ENCODE assay signal across 1 cellular context in genomic region chr7:76358478-76359110, GRCh38.
TF ChIP-seq lines count a peak whose summit lies in the region.

Gene YWHAG, minus strand, starts transcription at chr7:76358991. Its CDS starts 183 bp downstream, at chr7:76358808.

TF ChIP-seq in HepG2, 621 proteins besides CTCF, POLR2A, EP300 and RAD21 (continued from another document and continues in another):
- TF ChIP-seq, protein P1, sequence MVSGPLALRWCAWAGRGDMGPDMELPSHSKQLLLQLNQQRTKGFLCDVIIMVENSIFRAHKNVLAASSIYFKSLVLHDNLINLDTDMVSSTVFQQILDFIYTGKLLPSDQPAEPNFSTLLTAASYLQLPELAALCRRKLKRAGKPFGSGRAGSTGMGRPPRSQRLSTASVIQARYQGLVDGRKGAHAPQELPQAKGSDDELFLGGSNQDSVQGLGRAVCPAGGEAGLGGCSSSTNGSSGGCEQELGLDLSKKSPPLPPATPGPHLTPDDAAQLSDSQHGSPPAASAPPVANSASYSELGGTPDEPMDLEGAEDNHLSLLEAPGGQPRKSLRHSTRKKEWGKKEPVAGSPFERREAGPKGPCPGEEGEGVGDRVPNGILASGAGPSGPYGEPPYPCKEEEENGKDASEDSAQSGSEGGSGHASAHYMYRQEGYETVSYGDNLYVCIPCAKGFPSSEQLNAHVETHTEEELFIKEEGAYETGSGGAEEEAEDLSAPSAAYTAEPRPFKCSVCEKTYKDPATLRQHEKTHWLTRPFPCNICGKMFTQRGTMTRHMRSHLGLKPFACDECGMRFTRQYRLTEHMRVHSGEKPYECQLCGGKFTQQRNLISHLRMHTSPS (CRISPR knock-in tag; IDR thresholded peaks at IDR 0.05; ENCODE audit: low read depth) = no peak; the same call in 1 of the 2 replicates
- TF ChIP-seq ZNF768 (CRISPR knock-in tag; IDR thresholded peaks at IDR 0.05) = peak; percentile 78; the same call in 1 of the 2 replicates
- TF ChIP-seq U2AF1 (optimal IDR thresholded peaks at IDR 0.05; ENCODE audit: low read depth, low read length) = no peak
- TF ChIP-seq ZBTB42 (CRISPR knock-in tag; IDR thresholded peaks at IDR 0.05) = peak; percentile 38; the same call in 1 of the 2 replicates
- TF ChIP-seq MIXL1 (CRISPR knock-in tag; IDR thresholded peaks at IDR 0.05) = peak; percentile 12; the same call in 1 of the 2 replicates
- TF ChIP-seq ZNF430 (CRISPR knock-in tag; IDR thresholded peaks at IDR 0.05) = 0 out of 2 replicates have a peak, but pooled peaks have one; percentile 58
- TF ChIP-seq IRF9 (CRISPR knock-in tag; IDR thresholded peaks at IDR 0.05; ENCODE audit: borderline replicate concordance) = peak; percentile 90
- no peak for TF ChIP-seq ZUFSP (CRISPR knock-in tag; IDR thresholded peaks at IDR 0.05; ENCODE audit: borderline replicate concordance)
- peak; percentile 42; the same call in 1 of the 2 replicates for TF ChIP-seq PAX8 (CRISPR knock-in tag; IDR thresholded peaks at IDR 0.05; ENCODE audit: borderline replicate concordance)
- no peak for TF ChIP-seq ZFYVE20 (CRISPR knock-in tag; IDR thresholded peaks at IDR 0.05; ENCODE audit: borderline replicate concordance, low read depth)
- TF ChIP-seq, protein P2, sequence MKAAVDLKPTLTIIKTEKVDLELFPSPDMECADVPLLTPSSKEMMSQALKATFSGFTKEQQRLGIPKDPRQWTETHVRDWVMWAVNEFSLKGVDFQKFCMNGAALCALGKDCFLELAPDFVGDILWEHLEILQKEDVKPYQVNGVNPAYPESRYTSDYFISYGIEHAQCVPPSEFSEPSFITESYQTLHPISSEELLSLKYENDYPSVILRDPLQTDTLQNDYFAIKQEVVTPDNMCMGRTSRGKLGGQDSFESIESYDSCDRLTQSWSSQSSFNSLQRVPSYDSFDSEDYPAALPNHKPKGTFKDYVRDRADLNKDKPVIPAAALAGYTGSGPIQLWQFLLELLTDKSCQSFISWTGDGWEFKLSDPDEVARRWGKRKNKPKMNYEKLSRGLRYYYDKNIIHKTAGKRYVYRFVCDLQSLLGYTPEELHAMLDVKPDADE (CRISPR knock-in tag; IDR thresholded peaks at IDR 0.05) = no peak
- peak; percentile 51; the same call in 1 of the 2 replicates for TF ChIP-seq ZKSCAN8 (CRISPR knock-in tag; IDR thresholded peaks at IDR 0.05; ENCODE audit: borderline replicate concordance)
- TF ChIP-seq TRIM24 (CRISPR knock-in tag; IDR thresholded peaks at IDR 0.05) = no peak
- no peak for TF ChIP-seq ZNF597 (CRISPR knock-in tag; IDR thresholded peaks at IDR 0.05)
- TF ChIP-seq, protein P3, sequence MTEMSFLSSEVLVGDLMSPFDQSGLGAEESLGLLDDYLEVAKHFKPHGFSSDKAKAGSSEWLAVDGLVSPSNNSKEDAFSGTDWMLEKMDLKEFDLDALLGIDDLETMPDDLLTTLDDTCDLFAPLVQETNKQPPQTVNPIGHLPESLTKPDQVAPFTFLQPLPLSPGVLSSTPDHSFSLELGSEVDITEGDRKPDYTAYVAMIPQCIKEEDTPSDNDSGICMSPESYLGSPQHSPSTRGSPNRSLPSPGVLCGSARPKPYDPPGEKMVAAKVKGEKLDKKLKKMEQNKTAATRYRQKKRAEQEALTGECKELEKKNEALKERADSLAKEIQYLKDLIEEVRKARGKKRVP (CRISPR knock-in tag; IDR thresholded peaks at IDR 0.05) = peak in 1 of 2 experiments; percentile 76; a peak in 2 of 4 replicates
- TF ChIP-seq MAZ (IDR thresholded peaks at IDR 0.05; ENCODE audit: borderline replicate concordance, low read depth, low read length) = no peak
- peak; percentile 83; the same call in 1 of the 2 replicates for TF ChIP-seq MAZ (CRISPR knock-in tag; IDR thresholded peaks at IDR 0.05; ENCODE audit: low read depth)
- TF ChIP-seq SP5 (CRISPR knock-in tag; IDR thresholded peaks at IDR 0.05; ENCODE audit: borderline replicate concordance, low read depth) = no peak; the same call in 1 of the 2 replicates
- no peak for TF ChIP-seq GFI1 (CRISPR knock-in tag; IDR thresholded peaks at IDR 0.05; ENCODE audit: borderline replicate concordance)
- TF ChIP-seq, protein P4, sequence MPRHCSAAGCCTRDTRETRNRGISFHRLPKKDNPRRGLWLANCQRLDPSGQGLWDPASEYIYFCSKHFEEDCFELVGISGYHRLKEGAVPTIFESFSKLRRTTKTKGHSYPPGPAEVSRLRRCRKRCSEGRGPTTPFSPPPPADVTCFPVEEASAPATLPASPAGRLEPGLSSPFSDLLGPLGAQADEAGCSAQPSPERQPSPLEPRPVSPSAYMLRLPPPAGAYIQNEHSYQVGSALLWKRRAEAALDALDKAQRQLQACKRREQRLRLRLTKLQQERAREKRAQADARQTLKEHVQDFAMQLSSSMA (CRISPR knock-in tag; IDR thresholded peaks at IDR 0.05) = no peak
- peak; percentile 59; the same call in 1 of the 2 replicates for TF ChIP-seq ZNF501 (CRISPR knock-in tag; IDR thresholded peaks at IDR 0.05)
- no peak for TF ChIP-seq ZNF260 (CRISPR knock-in tag; IDR thresholded peaks at IDR 0.05; ENCODE audit: borderline replicate concordance, low read depth)
- no peak for TF ChIP-seq ZNF10 (CRISPR knock-in tag; IDR thresholded peaks at IDR 0.05; ENCODE audit: borderline replicate concordance, low read depth)
- peak; percentile 72; the same call in 1 of the 2 replicates for TF ChIP-seq NFKB2 (CRISPR knock-in tag; IDR thresholded peaks at IDR 0.05; ENCODE audit: borderline replicate concordance)
- TF ChIP-seq ZNF431 (CRISPR knock-in tag; IDR thresholded peaks at IDR 0.05; ENCODE audit: borderline replicate concordance, low read depth) = peak; percentile 93; the same call in 1 of the 2 replicates
- TF ChIP-seq ZSCAN31 (CRISPR knock-in tag; IDR thresholded peaks at IDR 0.05; ENCODE audit: low read depth) = peak; percentile 82
- peak; percentile 58; the same call in 1 of the 2 replicates for TF ChIP-seq RFXANK (CRISPR knock-in tag; IDR thresholded peaks at IDR 0.05)
- TF ChIP-seq MTF1 (CRISPR knock-in tag; IDR thresholded peaks at IDR 0.05) = 0 out of 2 replicates have a peak, but pooled peaks have one; percentile 25
- peak; percentile 75 for TF ChIP-seq ZNF607 (CRISPR knock-in tag; IDR thresholded peaks at IDR 0.05; ENCODE audit: borderline replicate concordance)
- TF ChIP-seq ZNF275 (CRISPR knock-in tag; IDR thresholded peaks at IDR 0.05; ENCODE audit: borderline replicate concordance) = no peak
- TF ChIP-seq, protein P5, sequence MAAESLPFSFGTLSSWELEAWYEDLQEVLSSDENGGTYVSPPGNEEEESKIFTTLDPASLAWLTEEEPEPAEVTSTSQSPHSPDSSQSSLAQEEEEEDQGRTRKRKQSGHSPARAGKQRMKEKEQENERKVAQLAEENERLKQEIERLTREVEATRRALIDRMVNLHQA (CRISPR knock-in tag; IDR thresholded peaks at IDR 0.05) = peak; percentile 76; the same call in 1 of the 2 replicates
- TF ChIP-seq SIX1 (CRISPR knock-in tag; IDR thresholded peaks at IDR 0.05; ENCODE audit: borderline replicate concordance) = no peak; the same call in 1 of the 2 replicates
- TF ChIP-seq CREB1 (IDR thresholded peaks at IDR 0.05) = no peak
- TF ChIP-seq CREB1 (CRISPR knock-in tag; IDR thresholded peaks at IDR 0.05) = no peak
- TF ChIP-seq GABPB1 (CRISPR knock-in tag; IDR thresholded peaks at IDR 0.05) = peak; percentile 60
- TF ChIP-seq SOX5 (CRISPR knock-in tag; IDR thresholded peaks at IDR 0.05; ENCODE audit: borderline replicate concordance) = peak; percentile 51
- TF ChIP-seq ZNF451 (CRISPR knock-in tag; IDR thresholded peaks at IDR 0.05) = peak; percentile 82; the same call in 1 of the 2 replicates
- TF ChIP-seq ARNTL (CRISPR knock-in tag; IDR thresholded peaks at IDR 0.05) = no peak
- TF ChIP-seq ZNF674 (CRISPR knock-in tag; IDR thresholded peaks at IDR 0.05; ENCODE audit: low read depth) = no peak
- TF ChIP-seq PITX1 (CRISPR knock-in tag; IDR thresholded peaks at IDR 0.05) = 0 out of 2 replicates have a peak, but pooled peaks have one; percentile 33
- TF ChIP-seq RFXAP (CRISPR knock-in tag; IDR thresholded peaks at IDR 0.05; ENCODE audit: borderline replicate concordance) = peak; percentile 73
- 0 out of 2 replicates have a peak, but pooled peaks have one; percentile 13 for TF ChIP-seq ZNF503 (CRISPR knock-in tag; IDR thresholded peaks at IDR 0.05)
- TF ChIP-seq ZC3H13 (CRISPR knock-in tag; IDR thresholded peaks at IDR 0.05) = peak; percentile 78; the same call in 1 of the 2 replicates
- peak; percentile 85 for TF ChIP-seq HDAC1 (CRISPR knock-in tag; IDR thresholded peaks at IDR 0.05)
- TF ChIP-seq DMAP1 (CRISPR knock-in tag; IDR thresholded peaks at IDR 0.05) = peak; percentile 92; the same call in 1 of the 2 replicates
- TF ChIP-seq, protein P6, sequence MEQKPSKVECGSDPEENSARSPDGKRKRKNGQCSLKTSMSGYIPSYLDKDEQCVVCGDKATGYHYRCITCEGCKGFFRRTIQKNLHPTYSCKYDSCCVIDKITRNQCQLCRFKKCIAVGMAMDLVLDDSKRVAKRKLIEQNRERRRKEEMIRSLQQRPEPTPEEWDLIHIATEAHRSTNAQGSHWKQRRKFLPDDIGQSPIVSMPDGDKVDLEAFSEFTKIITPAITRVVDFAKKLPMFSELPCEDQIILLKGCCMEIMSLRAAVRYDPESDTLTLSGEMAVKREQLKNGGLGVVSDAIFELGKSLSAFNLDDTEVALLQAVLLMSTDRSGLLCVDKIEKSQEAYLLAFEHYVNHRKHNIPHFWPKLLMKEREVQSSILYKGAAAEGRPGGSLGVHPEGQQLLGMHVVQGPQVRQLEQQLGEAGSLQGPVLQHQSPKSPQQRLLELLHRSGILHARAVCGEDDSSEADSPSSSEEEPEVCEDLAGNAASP (CRISPR knock-in tag; IDR thresholded peaks at IDR 0.05; ENCODE audit: borderline replicate concordance) = peak; percentile 48; the same call in 1 of the 2 replicates
- TF ChIP-seq, protein P7, sequence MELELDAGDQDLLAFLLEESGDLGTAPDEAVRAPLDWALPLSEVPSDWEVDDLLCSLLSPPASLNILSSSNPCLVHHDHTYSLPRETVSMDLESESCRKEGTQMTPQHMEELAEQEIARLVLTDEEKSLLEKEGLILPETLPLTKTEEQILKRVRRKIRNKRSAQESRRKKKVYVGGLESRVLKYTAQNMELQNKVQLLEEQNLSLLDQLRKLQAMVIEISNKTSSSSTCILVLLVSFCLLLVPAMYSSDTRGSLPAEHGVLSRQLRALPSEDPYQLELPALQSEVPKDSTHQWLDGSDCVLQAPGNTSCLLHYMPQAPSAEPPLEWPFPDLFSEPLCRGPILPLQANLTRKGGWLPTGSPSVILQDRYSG (CRISPR knock-in tag; IDR thresholded peaks at IDR 0.05) = no peak
- TF ChIP-seq ELF3 (CRISPR knock-in tag; IDR thresholded peaks at IDR 0.05) = peak; percentile 29; the same call in 1 of the 2 replicates
- TF ChIP-seq SNAPC2 (CRISPR knock-in tag; IDR thresholded peaks at IDR 0.05) = 0 out of 2 replicates have a peak, but pooled peaks have one; percentile 3
- no peak; the same call in 1 of the 2 replicates for TF ChIP-seq ZNF333 (CRISPR knock-in tag; IDR thresholded peaks at IDR 0.05; ENCODE audit: borderline replicate concordance)
